Comparison of ENCODE assay signal across 23 cellular contexts in genomic region chr17:43043306-43043705, GRCh38. TPM values are rescaled to one million over a fixed set of nuclear protein-coding genes. Genes with fewer than 3 reads are reported as not detected.
"Had no signal": no experiment of that assay in that cellular context is flagged by ENCODE, and none has a peak within 500 bp of the region (broad histone marks: within the 10 kb centered on the region; RNA-seq: fewer than 3 reads in every experiment).

No MANE protein-coding gene starts in this region.

- ATAC-seq: activated T-cell treated with anti-CD3 and anti-CD28 coated beads, Interleukin-2, amount 50 U/mL, for 72 hours; left ventricle myocardium superior; pancreas; right cardiac atrium had no signal

- H3K9me3 Mint-ChIP-seq: activated CD4-positive, alpha-beta memory T cell treated with anti-CD3 and anti-CD28 coated beads for 36 hours; activated naive CD4-positive, alpha-beta T cell treated with anti-CD3 and anti-CD28 coated beads, Interleukin-2, amount 10 ng/mL, durations not matched to agents 7 days and 5 days; activated T-cell treated with anti-CD3 and anti-CD28 coated beads, Interleukin-2, amount 50 U/mL, for 72 hours; immature natural killer cell; nephron; type B pancreatic cell had no signal

- H3K4me3 Mint-ChIP-seq: activated CD4-positive, alpha-beta memory T cell treated with anti-CD3 and anti-CD28 coated beads for 36 hours; activated naive CD4-positive, alpha-beta T cell treated with anti-CD3 and anti-CD28 coated beads, Interleukin-2, amount 10 ng/mL, durations not matched to agents 7 days and 5 days; activated T-cell treated with anti-CD3 and anti-CD28 coated beads, Interleukin-2, amount 50 U/mL, for 72 hours; immature natural killer cell; nephron; type B pancreatic cell had no signal

- H3K27ac ChIP-seq: coronary artery, esophagus squamous epithelium, neutrophil, pancreas, thoracic aorta, vagina had no signal

- H3K36me3 Mint-ChIP-seq: immature natural killer cell had no signal

- FAIRE-seq: bronchial epithelial cell, pancreas had no signal

- H3K9me3 ChIP-seq: esophagus squamous epithelium, neutrophil, pancreas, thoracic aorta, vagina had no signal

- H3K36me3 ChIP-seq: pancreas, thoracic aorta, vagina had no signal

- H3K4me1 ChIP-seq: esophagus squamous epithelium, pancreas, vagina had no signal

- DNase-seq: activated CD4-positive, alpha-beta memory T cell treated with anti-CD3 and anti-CD28 coated beads for 36 hours; activated CD4-positive, alpha-beta T cell treated with anti-CD3 and anti-CD28 coated beads for 4 hours; activated CD4-positive, CD25-positive, alpha-beta regulatory T cell; activated effector memory CD4-positive, alpha-beta T cell treated with Interleukin-2 at 50 U/mL for 16 hours; activated naive CD4-positive, alpha-beta T cell treated with anti-CD3 and anti-CD28 coated beads, Interleukin-2, amount 10 ng/mL, durations not matched to agents 7 days and 5 days; activated T-cell treated with anti-CD3 and anti-CD28 coated beads, Interleukin-2, amount 50 U/mL, for 72 hours; amygdala; cerebellar nuclear complex; esophagus squamous epithelium; immature natural killer cell; kidney glomerular epithelial cell; left ventricle myocardium superior; pancreas; right cardiac atrium; stimulated activated CD4-positive, alpha-beta T cell treated with anti-CD3 and anti-CD28 coated beads, Interleukin-4, amount 100 ng/mL, for 24 hours; stimulated activated naive CD4-positive, alpha-beta T cell treated with Interleukin-2 at 50 U/mL for 16 hours had no signal

- H3K27me3 ChIP-seq: esophagus squamous epithelium, neutrophil, pancreas, vagina had no signal

- H3K4me1 Mint-ChIP-seq: activated naive CD4-positive, alpha-beta T cell treated with anti-CD3 and anti-CD28 coated beads, Interleukin-2, amount 10 ng/mL, durations not matched to agents 7 days and 5 days; immature natural killer cell; nephron had no signal

- H3K4me3 ChIP-seq: coronary artery, esophagus squamous epithelium, pancreas, thoracic aorta, vagina had no signal

- H3K27me3 Mint-ChIP-seq: activated CD4-positive, alpha-beta memory T cell treated with anti-CD3 and anti-CD28 coated beads for 36 hours; activated naive CD4-positive, alpha-beta T cell treated with anti-CD3 and anti-CD28 coated beads, Interleukin-2, amount 10 ng/mL, durations not matched to agents 7 days and 5 days; type B pancreatic cell had no signal

- H3K27ac Mint-ChIP-seq: activated CD4-positive, alpha-beta memory T cell treated with anti-CD3 and anti-CD28 coated beads for 36 hours; activated naive CD4-positive, alpha-beta T cell treated with anti-CD3 and anti-CD28 coated beads, Interleukin-2, amount 10 ng/mL, durations not matched to agents 7 days and 5 days; activated T-cell treated with anti-CD3 and anti-CD28 coated beads, Interleukin-2, amount 50 U/mL, for 72 hours; nephron; type B pancreatic cell had no signal

RNA-seq across cellular contexts. Expression of gene RND2, which starts 18.3 kb away (rescaled TPM):
- total RNA-seq: activated T-cell treated with anti-CD3 and anti-CD28 coated beads, Interleukin-2, amount 50 U/mL, for 72 hours had no signal
- polyA plus RNA-seq: immature natural killer cell had no signal
